9 cellular contexts compared by ENCODE assay signal in the genomic region with DNA sequence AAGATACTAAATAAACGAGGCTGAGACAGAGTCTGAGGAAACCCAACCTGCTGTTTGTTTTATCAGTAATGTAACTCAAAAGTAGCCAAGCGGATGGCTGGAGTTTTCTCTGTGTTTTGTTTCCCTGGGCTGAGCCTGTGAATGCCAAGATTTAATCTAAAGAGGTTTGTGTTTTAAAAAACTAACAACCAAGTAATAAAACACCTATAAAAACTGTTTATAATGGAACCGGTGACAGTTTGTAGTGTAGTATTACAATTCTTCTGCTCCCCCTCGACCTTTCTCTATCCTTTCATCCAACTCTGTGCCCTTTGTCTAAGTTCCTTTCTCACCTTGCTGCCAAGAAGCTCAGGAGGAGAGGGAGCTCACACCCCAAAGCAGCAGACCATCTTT. TPM values are rescaled to one million over a fixed set of nuclear protein-coding genes. Genes with fewer than 3 reads are reported as not detected.
DNase-seq lines count a peak whose midpoint lies in the region; ATAC-seq, FAIRE-seq and TF ChIP-seq lines count a peak whose summit lies in the region.
"Had no signal": no experiment of that assay in that cellular context is flagged by ENCODE, and none has a peak within 500 bp of the region (broad histone marks: within the 10 kb centered on the region; RNA-seq: fewer than 3 reads in every experiment).

No MANE protein-coding gene starts in this region.

- H2AK9ac ChIP-seq in IMR-90 (replicated peaks; ENCODE audit: low read depth, low read length, poor library complexity) = peak overlapping the region; percentile 46

- H3K9ac ChIP-seq in IMR-90 (ENCODE audit: low read depth, low read length) = peak overlapping the region; percentile 100
- no peak overlapping the region for H3K9ac ChIP-seq in colonic mucosa (ENCODE audit: low read depth in 2 of 2, low read length in 2 of 2)

- H2BK20ac ChIP-seq in IMR-90 (ENCODE audit: low read depth, low read length) = no peak overlapping the region

- H4K20me1 ChIP-seq in IMR-90 (ENCODE audit: insufficient read depth, low read length) (peaks cover 13% of the 10 kb centered on the region), osteoblast (ENCODE audit: insufficient read depth, low read length) (peaks cover 13% of the 10 kb centered on the region)

- peaks cover 16% of the 10 kb centered on the region for H3K79me2 ChIP-seq in osteoblast (ENCODE audit: insufficient read depth, low read length)

- peak overlapping the region; percentile 99 for H3K4ac ChIP-seq in IMR-90 (ENCODE audit: low read depth, low read length)

- H3K27ac ChIP-seq in CD4-positive, alpha-beta memory T cell (ENCODE audit: low read depth, low read length) = peak overlapping the region; percentile 61
- H3K27ac ChIP-seq in IMR-90 (ENCODE audit: insufficient read depth, low read length) (peak overlapping the region; percentile 100), colonic mucosa (peak overlapping the region; percentile 22), osteoblast (ENCODE audit: low read depth, low read length) (no peak overlapping the region)

- ATAC-seq in IMR-90 (ENCODE audit: low read depth) (no peak), HG03095 (IDR thresholded peaks at IDR 0.05; ENCODE audit: unreplicated experiment) (no peak), GM18511 (IDR thresholded peaks at IDR 0.05; ENCODE audit: unreplicated experiment) (no peak)

- peak overlapping the region; percentile 97; the same call in 1 of the 2 replicates for H3K14ac ChIP-seq in IMR-90 (replicated peaks; ENCODE audit: low read depth, low read length)

- H4K8ac ChIP-seq in IMR-90 (ENCODE audit: low read depth in 2 of 2, low read length in 2 of 2) = peak overlapping the region; percentile 93 to 97; a peak in 2 of 4 replicates

- peaks cover 44 to 62% (median 48%) of the 10 kb centered on the region in 4 donors for H3K4me1 Mint-ChIP-seq in CD4-positive, alpha-beta memory T cell

- H3K27me3 Mint-ChIP-seq in CD4-positive, alpha-beta memory T cell = no peaks in the 10 kb centered on the region

- dilution Hi-C loops in IMR-90 (cut with HindIII; ENCODE audit: low sequenced_read_pairs, unreplicated experiment) = no loop called here

- H3K4me1 ChIP-seq in CD4-positive, alpha-beta memory T cell (ENCODE audit: insufficient read depth, low read length) = peaks cover 49% of the 10 kb centered on the region
- peaks cover 19% of the 10 kb centered on the region for H3K4me1 ChIP-seq in IMR-90 (ENCODE audit: control insufficient read depth, insufficient read depth, low read length)
- peaks cover 14% of the 10 kb centered on the region for H3K4me1 ChIP-seq in colonic mucosa
- peaks cover 28% of the 10 kb centered on the region for H3K4me1 ChIP-seq in osteoblast (ENCODE audit: insufficient read depth, low read length)

- H4K5ac ChIP-seq in IMR-90 (ENCODE audit: low read depth, low read length) = peak overlapping the region; percentile 43; the same call in 1 of the 2 replicates

- peak overlapping the region; percentile 33 for H2BK120ac ChIP-seq in IMR-90 (ENCODE audit: low read depth, low read length)

- CTCF ChIA-PET in CD4-positive, alpha-beta memory T cell (lab: Charles Lee; ENCODE audit: partially characterized antibody) = interaction anchor here (0.6 to 1.4 kb wide), 3 partner anchors 86 to 580 kb away, joined by 3 to 5 read pairs (median 5); a partner anchor contains a TSS
- CTCF ChIA-PET in IMR-90 (lab: Yijun Ruan, JAX) = interaction anchor here (0.7 to 1.1 kb wide), 2 partner anchors 176 to 196 kb away, joined by 3 read pairs; no protein-coding TSS in a partner anchor

- H3K9me3 ChIP-seq in CD4-positive, alpha-beta memory T cell (ENCODE audit: control insufficient read depth in 1 of 2, low read length in 2 of 2) = no peaks in the 10 kb centered on the region
- H3K9me3 ChIP-seq in IMR-90 (ENCODE audit: control insufficient read depth, insufficient read depth, low read length) (no peaks in the 10 kb centered on the region), colonic mucosa (no peaks in the 10 kb centered on the region), osteoblast (ENCODE audit: low read depth, low read length) (no peaks in the 10 kb centered on the region)

- peak overlapping the region; percentile 77 for H3K23ac ChIP-seq in IMR-90 (ENCODE audit: low read depth, low read length)

- intact Hi-C loops in CD4-positive, alpha-beta memory T cell (cut with micrococcal nuclease) = loop anchor here (10.0 kb wide), 2 partner anchors 399 to 1039 kb away; a partner anchor contains a TSS
- intact Hi-C loops in IMR-90 (cut with micrococcal nuclease) = loop anchor here (10.0 kb wide), 2 partner anchors 201 to 411 kb away; a partner anchor contains a TSS
- intact Hi-C loops in colonic mucosa (cut with DNase I) = no loop called here

- peak overlapping the region; percentile 98 for H2BK5ac ChIP-seq in IMR-90 (ENCODE audit: low read depth, low read length, poor library complexity, severe bottlenecking)

- peaks cover 0 to 6% of the 10 kb centered on the region in 2 donors for H3K36me3 Mint-ChIP-seq in CD4-positive, alpha-beta memory T cell

- peak overlapping the region; percentile 69 to 92 (median 85) for H3K27ac Mint-ChIP-seq in CD4-positive, alpha-beta memory T cell

- H3K56ac ChIP-seq in IMR-90 (ENCODE audit: extremely low read depth, insufficient read depth, low read length) = no peak overlapping the region

- H3K36me3 ChIP-seq in CD4-positive, alpha-beta memory T cell (ENCODE audit: insufficient read depth, low read length) = no peaks in the 10 kb centered on the region
- H3K36me3 ChIP-seq in IMR-90 (ENCODE audit: control insufficient read depth, insufficient read depth, low read length) = no peaks in the 10 kb centered on the region
- no peaks in the 10 kb centered on the region for H3K36me3 ChIP-seq in colonic mucosa
- H3K36me3 ChIP-seq in osteoblast (ENCODE audit: insufficient read depth, low read length) = no peaks in the 10 kb centered on the region

- no peaks in the 10 kb centered on the region for H3K27me3 ChIP-seq in CD4-positive, alpha-beta memory T cell (ENCODE audit: insufficient read depth, low read length)
- H3K27me3 ChIP-seq in IMR-90 (ENCODE audit: control insufficient read depth, insufficient read depth, low read length) (no peaks in the 10 kb centered on the region), colonic mucosa (no peaks in the 10 kb centered on the region), osteoblast (ENCODE audit: insufficient read depth, low read length) (no peaks in the 10 kb centered on the region)

- peak overlapping the region; percentile 68 to 89 (median 84) for H3K4me3 Mint-ChIP-seq in CD4-positive, alpha-beta memory T cell

- H2BK15ac ChIP-seq in IMR-90 (ENCODE audit: low read depth, low read length) = peak overlapping the region; percentile 71; the same call in 1 of the 3 replicates

- TF ChIP-seq CTCF in IMR-90 (conservative IDR thresholded peaks at IDR 0.05; ENCODE audit: low read depth, low read length) (no peak), colonic mucosa (IDR thresholded peaks at IDR 0.05) (no peak), osteoblast (IDR thresholded peaks at IDR 0.05; ENCODE audit: extremely low read depth, low read depth, low read length) (no peak)

- DNase-seq in CD4-positive, alpha-beta memory T cell = no peak
- DNase-seq in IMR-90 (peak; percentile 23), colonic mucosa (no peak), osteoblast (ENCODE audit: insufficient read length, low spot score, missing footprints) (no peak), GM19239 (ENCODE audit: insufficient read length, low spot score) (no peak), NCI-H2171 (lab: John Stamatoyannopoulos, UW) (no peak)

- no peak for TF ChIP-seq POLR2A in IMR-90 (IDR thresholded peaks at IDR 0.05; ENCODE audit: low read depth, low read length)

- in situ Hi-C loops in IMR-90 (cut with MboI; ENCODE audit: low sequenced_read_pairs) = no loop called here

- peak overlapping the region; percentile 43; the same call in 1 of the 2 replicates for H4K91ac ChIP-seq in IMR-90 (ENCODE audit: insufficient read depth, low read depth, low read length)

- peak overlapping the region; percentile 92 for H3K4me2 ChIP-seq in IMR-90 (ENCODE audit: low read depth, low read length)
- H3K4me2 ChIP-seq in osteoblast (ENCODE audit: insufficient read depth, low read length) = no peak overlapping the region

- no peak for FAIRE-seq in GM19239 (lab: Jason Lieb, UNC)

- peaks cover 23% of the 10 kb centered on the region for H3K9me1 ChIP-seq in IMR-90 (ENCODE audit: insufficient read depth, low read length)

- no peak overlapping the region for H3K4me3 ChIP-seq in CD4-positive, alpha-beta memory T cell (ENCODE audit: low read length in 2 of 2)
- H3K4me3 ChIP-seq in IMR-90 (ENCODE audit: insufficient read depth, low read depth, low read length) (peak overlapping the region; percentile 97; the same call in 1 of the 2 replicates), colonic mucosa (no peak overlapping the region), osteoblast (ENCODE audit: insufficient read depth, low read length) (no peak overlapping the region)
- H3K4me3 ChIP-seq: lung had no signal

- no TSS peak for BruUV-seq in IMR-90 (replicated peaks; lab: Mats Ljungman, UMichigan)

- peak overlapping the region; percentile 52 for H2AK5ac ChIP-seq in IMR-90 (ENCODE audit: low read depth, low read length)

- peaks cover 14 to 23% of the 10 kb centered on the region in 2 experiments for H3K79me1 ChIP-seq in IMR-90 (ENCODE audit: low read depth in 1 of 2, low read length in 2 of 2)

- POLR2A ChIA-PET in CD4-positive, alpha-beta memory T cell (lab: Charles Lee; ENCODE audit: partially characterized antibody) = interaction anchor here (1.0 to 6.0 kb wide), 4 partner anchors 85 to 387 kb away, joined by 3 to 58 read pairs (median 5); a partner anchor contains a TSS
- POLR2A ChIA-PET in IMR-90 (lab: Charles Lee; ENCODE audit: unreplicated experiment) = interaction anchor here (0.5 kb wide), 1 partner anchor 1784 kb away, joined by 3 read pairs; no protein-coding TSS in a partner anchor

- no peak for TF ChIP-seq RAD21 in IMR-90 (IDR thresholded peaks at IDR 0.05; ENCODE audit: low read length)

- peak overlapping the region; percentile 44 for H3K18ac ChIP-seq in IMR-90 (ENCODE audit: low read depth, low read length)

- no peak overlapping the region for H2AFZ ChIP-seq in IMR-90 (replicated peaks; ENCODE audit: low read length, poor library complexity)
- peak overlapping the region; percentile 25 for H2AFZ ChIP-seq in osteoblast (ENCODE audit: low read length)

- H3K9me3 Mint-ChIP-seq in CD4-positive, alpha-beta memory T cell = peaks cover 0 to 5% (median 0%) of the 10 kb centered on the region in 8 donors

- no CpG with 5 or more reads among the region's 4 CpGs for WGBS in IMR-90 (ENCODE audit: extremely low coverage in 2 of 2, insufficient read length in 1 of 2), 2 experiments

TF ChIP-seq in IMR-90, 13 proteins besides CTCF, POLR2A, EP300 and RAD21 (continues in another document):
- no peak for TF ChIP-seq NFE2L2 (IDR thresholded peaks at IDR 0.05; ENCODE audit: low read depth, low read length)

RNA-seq across cellular contexts. Expression of a gene that starts 2.6 kb away (rescaled TPM):
- total RNA-seq in CD4-positive, alpha-beta memory T cell = 10 to 100 TPM; 63.6 to 63.9 TPM
- 10 to 100 TPM; 10.9 to 41.3 TPM for polyA plus RNA-seq in CD4-positive, alpha-beta memory T cell
- total RNA-seq in IMR-90 (2012; rRNA removed) = 27.8 and 28.1 TPM in 2 replicates
- 8.1 and 8.8 TPM in 2 replicates for polyA plus RNA-seq in IMR-90 (2012; rRNA removed)
- 3.6 and 4.2 TPM in 2 replicates for polyA plus RNA-seq in IMR-90 (2012; cell fraction: cytosol; rRNA removed)
- 9.0 and 13.6 TPM in 2 replicates for polyA plus RNA-seq in IMR-90 (2012; cell fraction: nucleus; rRNA removed; ENCODE audit: low replicate concordance)
- total RNA-seq in colonic mucosa = 10 to 100 TPM; 18.7 to 24.2 TPM
- total RNA-seq in osteoblast = 24.6 and 30.9 TPM in 2 replicates
